Comparison of ENCODE assay signal across 8 cellular contexts in the genomic region with DNA sequence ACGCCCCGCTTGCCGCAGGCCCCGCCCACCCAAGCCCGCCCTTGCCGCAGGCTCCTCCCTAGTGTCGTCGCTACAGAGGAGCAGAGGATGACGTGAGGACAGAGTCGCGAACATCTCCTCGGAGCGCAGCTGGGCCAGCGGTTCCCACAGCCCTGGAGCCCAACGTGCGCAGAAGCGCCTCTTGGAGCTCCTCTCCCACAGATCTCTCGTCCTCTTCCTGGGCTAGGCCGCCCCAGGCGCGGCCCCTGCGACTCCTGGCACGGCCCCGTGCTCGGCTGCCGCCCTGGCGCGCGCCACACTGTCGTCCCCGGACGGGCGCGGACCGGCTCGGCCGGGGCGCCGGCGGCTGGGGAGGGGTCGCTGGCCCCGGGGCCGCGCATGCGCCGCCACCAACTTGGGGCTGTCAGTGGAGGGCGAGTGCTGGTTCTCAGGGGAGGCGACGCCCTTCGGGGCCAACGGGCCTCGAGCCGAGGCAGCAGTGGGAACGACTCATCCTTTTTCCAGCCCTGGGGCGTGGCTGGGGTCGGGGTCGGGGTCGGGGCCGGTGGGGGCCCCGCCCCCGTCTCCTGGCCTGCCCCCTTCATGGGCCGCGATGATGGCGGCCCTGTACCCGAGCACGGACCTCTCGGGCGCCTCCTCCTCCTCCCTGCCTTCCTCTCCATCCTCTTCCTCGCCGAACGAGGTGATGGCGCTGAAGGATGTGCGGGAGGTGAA. TPM values are rescaled to one million over a fixed set of nuclear protein-coding genes. Genes with fewer than 3 reads are reported as not detected.
DNase-seq lines count a peak whose midpoint lies in the region; ATAC-seq and TF ChIP-seq lines count a peak whose summit lies in the region.

A gene (plus strand): TSS at position 67 of the 714 bp plus-strand sequence. CDS start 526 bp downstream, at position 593.

- peak within 1 kb of the TSS; percentile 51 for H3K9ac ChIP-seq in PC-3 (ENCODE audit: low read length)
- peak within 1 kb of the TSS; percentile 90 for H3K9ac ChIP-seq in fibroblast of lung (ENCODE audit: insufficient read depth, low read length)

- H3K4me1 Mint-ChIP-seq in Calu3 (ENCODE audit: low read depth, unreplicated experiment) (peaks cover 9% of the 10 kb centered on the region), naive B cell (peaks cover 5 to 8% (median 7%) of the 10 kb centered on the region in 3 donors)
- peaks cover 8% of the 10 kb centered on the region for H3K4me1 Mint-ChIP-seq in stimulated activated memory B cell treated with anti-CD40 and anti-IgM and Interleukin-4, amounts not matched to agents 10 μg/mL and 1 μg/mL and 100 μg/mL, for 72 hours

- intact Hi-C loops in Calu3 (cut with micrococcal nuclease; ENCODE audit: unreplicated experiment) (no loop called here), PC-3 (cut with micrococcal nuclease) (loop anchor here (10.0 kb wide), 2 partner anchors 129 to 271 kb away; a partner anchor contains a TSS)

- no peaks in the 10 kb centered on the region for H3K9me2 ChIP-seq in PC-3 (replicated peaks; ENCODE audit: low read length)

- TF ChIP-seq CTCF in Calu3 (IDR thresholded peaks at IDR 0.05; ENCODE audit: unreplicated experiment) (no peak), PC-3 (conservative IDR thresholded peaks at IDR 0.05; ENCODE audit: low read depth, low read length) (no peak), fibroblast of lung (conservative IDR thresholded peaks at IDR 0.05 in 1 of 2, IDR thresholded peaks at IDR 0.05 in 1 of 2; ENCODE audit: low read depth in 1 of 2, low read length in 2 of 2) (no peak)

- H3K36me3 ChIP-seq in PC-3 (ENCODE audit: low read depth, low read length) = no peaks in the 10 kb centered on the region
- no peaks in the 10 kb centered on the region for H3K36me3 ChIP-seq in fibroblast of lung (ENCODE audit: control insufficient read depth, insufficient read depth, low read length)

- no peaks in the 10 kb centered on the region for H3F3A ChIP-seq in PC-3 (ENCODE audit: low read length, unreplicated experiment)

- ATAC-seq in GM21367 (IDR thresholded peaks at IDR 0.05; ENCODE audit: unreplicated experiment) (peak; percentile 94), PC-3 (peak; percentile 87), naive B cell (ENCODE audit: low read depth in 2 of 2) (peak; percentile 90 to 94)
- peak; percentile 98 for ATAC-seq in stimulated activated memory B cell treated with anti-CD40 and anti-IgM and Interleukin-4, amounts not matched to agents 10 μg/mL and 1 μg/mL and 100 μg/mL, for 72 hours

- H3K4me3 Mint-ChIP-seq in Calu3 (ENCODE audit: low read depth, unreplicated experiment) = peak within 1 kb of the TSS; percentile 95
- peak within 1 kb of the TSS; percentile 87 to 95 (median 90) for H3K4me3 Mint-ChIP-seq in naive B cell
- H3K4me3 Mint-ChIP-seq in stimulated activated memory B cell treated with anti-CD40 and anti-IgM and Interleukin-4, amounts not matched to agents 10 μg/mL and 1 μg/mL and 100 μg/mL, for 72 hours = peak within 1 kb of the TSS; percentile 94

- peaks cover 14% of the 10 kb centered on the region for H3K36me3 Mint-ChIP-seq in Calu3 (ENCODE audit: insufficient read depth, unreplicated experiment)
- no peaks in the 10 kb centered on the region for H3K36me3 Mint-ChIP-seq in naive B cell
- no peaks in the 10 kb centered on the region for H3K36me3 Mint-ChIP-seq in stimulated activated memory B cell treated with anti-CD40 and anti-IgM and Interleukin-4, amounts not matched to agents 10 μg/mL and 1 μg/mL and 100 μg/mL, for 72 hours

- H2AFZ ChIP-seq in PC-3 (ENCODE audit: low read length) = peak within 1 kb of the TSS; percentile 85
- peak within 1 kb of the TSS; percentile 96 for H2AFZ ChIP-seq in fibroblast of lung (ENCODE audit: low read length)

- no peaks in the 10 kb centered on the region for H3K27me3 ChIP-seq in PC-3 (ENCODE audit: low read length)
- no peaks in the 10 kb centered on the region for H3K27me3 ChIP-seq in fibroblast of lung (ENCODE audit: control insufficient read depth, insufficient read depth, low read length)

- DNase-seq in Calu3 = peak; percentile 75
- DNase-seq in HT-29 (ENCODE audit: low spot score) = peak; percentile 66
- peak; percentile 67 for DNase-seq in PC-3
- peak; percentile 82 to 85 for DNase-seq in activated T-cell treated with anti-CD3 and anti-CD28 coated beads, Interleukin-2, amount 50 U/mL, for 48 hours
- DNase-seq in fibroblast of lung (ENCODE audit: low read depth in 2 of 2) = peak; percentile 75 to 78
- peak; percentile 65 for DNase-seq in naive B cell

- H3K79me2 ChIP-seq in PC-3 (ENCODE audit: low read length) (no peaks in the 10 kb centered on the region), fibroblast of lung (ENCODE audit: control insufficient read depth, insufficient read depth, low read length) (peaks cover 6% of the 10 kb centered on the region)

- no peaks in the 10 kb centered on the region for H3K9me3 ChIP-seq in PC-3 (ENCODE audit: low read length)
- no peaks in the 10 kb centered on the region for H3K9me3 ChIP-seq in fibroblast of lung (ENCODE audit: control insufficient read depth, insufficient read depth, low read depth, low read length)

- POLR2A ChIA-PET in PC-3 (lab: Charles Lee; ENCODE audit: unreplicated experiment) = interaction anchor here (0.7 to 0.8 kb wide), 3 partner anchors 147 to 426 kb away, joined by 3 to 7 read pairs (median 4); no protein-coding TSS in a partner anchor

- BruUV-seq in Calu3 (replicated peaks; lab: Mats Ljungman, UMichigan) (no TSS peak), PC-3 (replicated peaks; lab: Mats Ljungman, UMichigan) (no TSS peak)

- H3K27ac ChIP-seq in PC-3 (ENCODE audit: low read length) (no peak within 1 kb of the TSS), fibroblast of lung (ENCODE audit: insufficient read depth, low read length) (peak within 1 kb of the TSS; percentile 81)

- H4K20me1 ChIP-seq in PC-3 (ENCODE audit: low read length) (no peaks in the 10 kb centered on the region), fibroblast of lung (ENCODE audit: control insufficient read depth, extremely low read depth, insufficient read depth, low read length) (no peaks in the 10 kb centered on the region)

- H3K4me2 ChIP-seq in PC-3 (ENCODE audit: low read length) (peak within 1 kb of the TSS; percentile 94), fibroblast of lung (ENCODE audit: extremely low read depth, insufficient read depth, low read length) (peak within 1 kb of the TSS; percentile 87)

- H3K9me3 Mint-ChIP-seq in Calu3 (ENCODE audit: low read depth, unreplicated experiment) (no peaks in the 10 kb centered on the region), naive B cell (peaks cover 0 to 9% (median 3%) of the 10 kb centered on the region in 7 donors)
- peaks cover 10% of the 10 kb centered on the region for H3K9me3 Mint-ChIP-seq in stimulated activated memory B cell treated with anti-CD40 and anti-IgM and Interleukin-4, amounts not matched to agents 10 μg/mL and 1 μg/mL and 100 μg/mL, for 72 hours

- peak within 1 kb of the TSS; percentile 92 for H3K4me3 ChIP-seq in PC-3 (ENCODE audit: low read length)
- H3K4me3 ChIP-seq in fibroblast of lung (replicated peaks in 1 of 4; ENCODE audit: control extremely low read depth in 1 of 4, insufficient read depth in 1 of 4, low read depth in 3 of 4, low read length in 4 of 4) = peak within 1 kb of the TSS; percentile 74 to 93 (median 89)

- H3K4me1 ChIP-seq in PC-3 (ENCODE audit: insufficient read depth, low read length) (no peaks in the 10 kb centered on the region), fibroblast of lung (ENCODE audit: control insufficient read depth, extremely low read depth, insufficient read depth, low read length) (no peaks in the 10 kb centered on the region)

- CTCF ChIA-PET in Calu3 (lab: Charles Lee) (interaction anchor here (1.0 to 1.9 kb wide), 4 partner anchors 11 to 205 kb away, joined by 3 to 6 read pairs (median 4); no protein-coding TSS in a partner anchor), PC-3 (lab: Charles Lee) (interaction anchor here (0.5 to 0.6 kb wide), 3 partner anchors 60 to 250 kb away, joined by 3 to 5 read pairs (median 3); a partner anchor contains a TSS)

- H3K27me3 Mint-ChIP-seq in Calu3 (ENCODE audit: unreplicated experiment) = no peaks in the 10 kb centered on the region
- H3K27me3 Mint-ChIP-seq in naive B cell = peaks cover 12 to 36% (median 18%) of the 10 kb centered on the region in 3 donors
- H3K27me3 Mint-ChIP-seq in stimulated activated memory B cell treated with anti-CD40 and anti-IgM and Interleukin-4, amounts not matched to agents 10 μg/mL and 1 μg/mL and 100 μg/mL, for 72 hours = peaks cover 46% of the 10 kb centered on the region

- peak within 1 kb of the TSS; percentile 73 for H3K27ac Mint-ChIP-seq in Calu3 (ENCODE audit: unreplicated experiment)
- H3K27ac Mint-ChIP-seq in naive B cell = peak within 1 kb of the TSS; percentile 72 to 94 (median 85)
- H3K27ac Mint-ChIP-seq in stimulated activated memory B cell treated with anti-CD40 and anti-IgM and Interleukin-4, amounts not matched to agents 10 μg/mL and 1 μg/mL and 100 μg/mL, for 72 hours = peak within 1 kb of the TSS; percentile 70

RNA-seq across cellular contexts. Expression of the gene that starts here (rescaled TPM):
- total RNA-seq in Calu3 (2022) (5.6 and 10.9 TPM in 2 replicates), PC-3 (2014; rRNA removed) (1.7 and 1.9 TPM in 2 replicates), fibroblast of lung (43.1 and 56.5 TPM in 2 replicates)
- 0.10 and 0.21 TPM in 2 replicates for total RNA-seq in HT-29 (2014; rRNA removed; shearing (Covaris generic))
- polyA plus RNA-seq in fibroblast of lung (11.3 and 13.0 TPM in 2 replicates), naive B cell (ENCODE audit: low read depth in 6 of 6) (1 to 10 TPM in 1 of 6 donors, under 1 TPM in 4, not detected in 1; 0.25 to 1.1 (median 0.35) TPM)
- polyA plus RNA-seq in fibroblast of lung (2012) = 5.2 and 6.9 TPM in 2 replicates
- 4.1 and 6.9 TPM in 2 replicates for polyA minus RNA-seq in fibroblast of lung (ENCODE audit: low replicate concordance)

Comparison
In these comparisons a context has a peak if more than half of its experiments do, and no peak if none do; other contexts are left out.
1. Peak in DNase-seq in HT-29; RNA of the gene not detected or under 1 TPM.